1 cellular context compared by ENCODE assay signal in the genomic region with DNA sequence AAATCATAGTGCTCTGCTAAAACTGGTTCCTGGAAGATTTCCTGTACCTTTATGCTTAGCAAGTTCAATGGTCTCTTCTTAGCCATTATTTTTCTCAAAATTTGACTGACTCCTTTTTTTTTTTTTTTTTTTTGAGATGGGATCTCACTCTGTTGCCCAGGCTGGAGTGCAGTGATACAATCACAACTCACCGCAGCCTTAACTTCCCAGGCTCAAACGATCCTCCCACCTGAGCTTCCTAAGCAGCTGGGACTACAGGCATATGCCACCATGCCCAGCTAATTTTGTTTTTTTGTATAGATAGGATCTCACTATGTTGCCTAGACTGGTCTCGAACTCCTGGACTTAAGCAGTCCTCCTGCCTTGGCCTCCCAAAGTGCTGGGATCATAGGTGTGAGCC.
A peak's percentile ranks its signal among the peaks of the same experiment; 100 is the strongest.
TF ChIP-seq lines count a peak whose summit lies in the region.

No MANE protein-coding gene starts in this region.

TF ChIP-seq in K562, 482 proteins besides CTCF, POLR2A, EP300 and RAD21:
- peak; percentile 96 for TF ChIP-seq ZNF121 (CRISPR knock-in tag; conservative IDR thresholded peaks at IDR 0.05)
